8 cellular contexts compared by ENCODE assay signal in genomic region chr1:25875154-25875855, GRCh38. TPM values are rescaled to one million over a fixed set of nuclear protein-coding genes. Genes with fewer than 3 reads are reported as not detected.
A peak's percentile ranks its signal among the peaks of the same experiment; 100 is the strongest.
DNase-seq lines count a peak whose midpoint lies in the region; ATAC-seq and TF ChIP-seq lines count a peak whose summit lies in the region.

Gene PAQR7 (minus strand): TSS chr1:25875708. CDS start chr1:25863839, 11,869 bp downstream.

- TF ChIP-seq CTCF in DOHH2 (IDR thresholded peaks at IDR 0.05; ENCODE audit: low read depth, low read length, poor library complexity, severe bottlenecking) (peak; percentile 24), HFFc6 (IDR thresholded peaks at IDR 0.05) (peak; percentile 18; the same call in 1 of the 2 replicates)

- no peaks in the 10 kb centered on the region for H3K9me3 ChIP-seq in DOHH2 (ENCODE audit: control insufficient read depth, insufficient read depth, low read length)
- H3K9me3 ChIP-seq in effector memory CD4-positive, alpha-beta T cell (ENCODE audit: control insufficient read depth, low read length) = no peaks in the 10 kb centered on the region

- H3K4me3 ChIP-seq in DOHH2 (ENCODE audit: low read length) = peak within 1 kb of the TSS; percentile 73
- peak within 1 kb of the TSS; percentile 68 for H3K4me3 ChIP-seq in effector memory CD4-positive, alpha-beta T cell (ENCODE audit: insufficient read depth, low read depth, low read length, poor library complexity, severe bottlenecking)

- H3K9me3 Mint-ChIP-seq in HFFc6 (no peaks in the 10 kb centered on the region), memory B cell (no peaks in the 10 kb centered on the region)

- H3K36me3 Mint-ChIP-seq in HFFc6 (ENCODE audit: low read depth) (no peaks in the 10 kb centered on the region), memory B cell (no peaks in the 10 kb centered on the region)

- peaks cover 53% of the 10 kb centered on the region for H3K4me1 ChIP-seq in DOHH2 (ENCODE audit: control insufficient read depth, low read length)
- peaks cover 10% of the 10 kb centered on the region for H3K4me1 ChIP-seq in effector memory CD4-positive, alpha-beta T cell (ENCODE audit: control insufficient read depth, insufficient read depth, low read length, poor library complexity, severe bottlenecking)

- H3K27me3 ChIP-seq in DOHH2 (ENCODE audit: control insufficient read depth, low read length) = peaks cover 25% of the 10 kb centered on the region
- no peaks in the 10 kb centered on the region for H3K27me3 ChIP-seq in effector memory CD4-positive, alpha-beta T cell (replicated peaks; ENCODE audit: control insufficient read depth, insufficient read depth, low read length, poor library complexity, severe bottlenecking)

- H3K9me2 ChIP-seq in DOHH2 (replicated peaks; ENCODE audit: control insufficient read depth, low read length) = no peaks in the 10 kb centered on the region

- peak within 1 kb of the TSS; percentile 91 for H3K4me3 Mint-ChIP-seq in HFFc6
- peak within 1 kb of the TSS; percentile 88 for H3K4me3 Mint-ChIP-seq in memory B cell

- H3K27me3 Mint-ChIP-seq in HFFc6 (ENCODE audit: insufficient read depth) = peaks cover 1% of the 10 kb centered on the region; the same call in 1 of the 2 replicates
- no peaks in the 10 kb centered on the region for H3K27me3 Mint-ChIP-seq in memory B cell

- DNase-seq in HFFc6 (peak; percentile 67), NCI-H510A treated with DMSO at 0.1 percent for 48 hours (lab: John Stamatoyannopoulos, UW) (peak; percentile 58), memory B cell (ENCODE audit: low spot score in 2 of 2) (peak; percentile 32 to 64)
- peak; percentile 27 to 31 for DNase-seq in activated CD8-positive, alpha-beta memory T cell treated with anti-CD3 and anti-CD28 coated beads for 4 hours (ENCODE audit: low read depth in 2 of 2)
- DNase-seq in effector memory CD4-positive, alpha-beta T cell = peak; percentile 29 to 49 (median 44)
- peak; percentile 17 to 58 (median 41) for DNase-seq in stimulated activated CD4-positive, alpha-beta T cell treated with anti-CD3 and anti-CD28 coated beads, TNF-alpha, amount 100 ng/mL, for 48 hours (ENCODE audit: low read depth in 3 of 3)

- H3K79me2 ChIP-seq in DOHH2 (ENCODE audit: control insufficient read depth, low read length) = no peaks in the 10 kb centered on the region

- peaks cover 20% of the 10 kb centered on the region for H3K4me1 Mint-ChIP-seq in HFFc6 (ENCODE audit: low read depth)
- peaks cover 24% of the 10 kb centered on the region for H3K4me1 Mint-ChIP-seq in memory B cell

- H3K27ac Mint-ChIP-seq in HFFc6 (peak within 1 kb of the TSS; percentile 70), memory B cell (peak within 1 kb of the TSS; percentile 73)

- H3K4me2 ChIP-seq in DOHH2 (ENCODE audit: low read length) = peak within 1 kb of the TSS; percentile 79

- ATAC-seq in memory B cell (ENCODE audit: low read depth) (peak; percentile 79), GM19455 (IDR thresholded peaks at IDR 0.05; ENCODE audit: unreplicated experiment) (no peak)

- peaks cover 10% of the 10 kb centered on the region for H3F3A ChIP-seq in DOHH2 (ENCODE audit: control insufficient read depth, insufficient read depth)

- no peak within 1 kb of the TSS for H3K27ac ChIP-seq in DOHH2 (ENCODE audit: low read depth, low read length)
- peak within 1 kb of the TSS; percentile 25 for H3K27ac ChIP-seq in effector memory CD4-positive, alpha-beta T cell (ENCODE audit: insufficient read depth, low read length, poor library complexity, severe bottlenecking)

- H4K20me1 ChIP-seq in DOHH2 (ENCODE audit: control insufficient read depth, insufficient read depth, low read depth, low read length) = no peaks in the 10 kb centered on the region

- no peaks in the 10 kb centered on the region for H3K36me3 ChIP-seq in DOHH2 (ENCODE audit: control insufficient read depth, low read length)
- no peaks in the 10 kb centered on the region for H3K36me3 ChIP-seq in effector memory CD4-positive, alpha-beta T cell (ENCODE audit: control insufficient read depth, insufficient read depth, low read length)

RNA-seq across cellular contexts. Expression of gene PAQR7, which starts in this region (rescaled TPM):
- 10 to 100 TPM; 16.0 to 19.5 (median 17.9) TPM for total RNA-seq in HFFc6 (2021; fragmentation: NEBNext Ultra II Directional; extraction: Animal tissue kit (Norgen Biotek cat#: 25700))
